Comparison of ENCODE assay signal across 8 cellular contexts in the genomic region with DNA sequence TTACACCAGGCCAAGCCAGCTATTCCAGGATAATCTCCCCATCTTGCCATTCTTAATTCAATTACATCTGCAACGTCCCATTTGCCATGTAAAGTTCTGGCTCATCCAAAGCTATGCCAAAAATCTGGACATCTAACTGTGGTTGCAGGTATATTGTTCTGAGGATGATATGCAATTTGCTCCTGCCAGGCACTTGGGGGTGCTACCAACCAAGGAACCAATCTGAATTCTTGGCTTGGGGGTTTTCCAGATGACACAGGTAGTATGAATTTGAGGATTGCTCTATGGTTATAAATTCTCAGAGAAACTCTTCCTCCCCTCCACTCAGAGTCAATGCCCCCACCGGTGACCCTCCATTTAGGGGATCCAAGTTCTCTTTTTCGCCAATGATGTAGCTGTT. TPM values are rescaled to one million over a fixed set of nuclear protein-coding genes. Genes with fewer than 3 reads are reported as not detected.
DNase-seq lines count a peak whose midpoint lies in the region; ATAC-seq and TF ChIP-seq lines count a peak whose summit lies in the region.

No MANE protein-coding gene starts in this region.

- H3K9me3 ChIP-seq in CD4-positive, alpha-beta memory T cell (ENCODE audit: control insufficient read depth in 1 of 2, low read length in 2 of 2): no peaks in the 10 kb centered on the region
- no peaks in the 10 kb centered on the region for H3K9me3 ChIP-seq in HEK293 (ENCODE audit: control insufficient read depth, insufficient read depth, low read depth, low read length)
- H3K9me3 ChIP-seq in suprapubic skin: no peaks in the 10 kb centered on the region

- intact Hi-C loops in CD4-positive, alpha-beta memory T cell (cut with micrococcal nuclease): no loop called here
- intact Hi-C loops in Right ventricle myocardium superior (cut with DNase I): no loop called here

- H3K27me3 Mint-ChIP-seq in CD4-positive, alpha-beta memory T cell: no peaks in the 10 kb centered on the region

- WGBS in suprapubic skin: 74% methylated on average over 3 of the region's 3 CpGs

- H3K4me3 ChIP-seq in CD4-positive, alpha-beta memory T cell (ENCODE audit: low read length in 2 of 2): no peak overlapping the region
- H3K4me3 ChIP-seq in HEK293 (ENCODE audit: low read depth, low read length): no peak overlapping the region
- H3K4me3 ChIP-seq in fibroblast of pulmonary artery (replicated peaks; ENCODE audit: low read depth, low read length): no peak overlapping the region
- H3K4me3 ChIP-seq in suprapubic skin: no peak overlapping the region

- ATAC-seq in GM18520 (IDR thresholded peaks at IDR 0.05; ENCODE audit: unreplicated experiment) (no peak), Right ventricle myocardium superior (ENCODE audit: poor library complexity) (no peak)

- peaks cover 4 to 10% of the 10 kb centered on the region in 2 donors for H3K36me3 Mint-ChIP-seq in CD4-positive, alpha-beta memory T cell

- H3K27ac ChIP-seq in CD4-positive, alpha-beta memory T cell (ENCODE audit: low read depth, low read length): no peak overlapping the region
- H3K27ac ChIP-seq in HEK293 (ENCODE audit: extremely low read depth, low read depth, low read length) (no peak overlapping the region), suprapubic skin (no peak overlapping the region)

- H3K36me3 ChIP-seq in CD4-positive, alpha-beta memory T cell (ENCODE audit: insufficient read depth, low read length): no peaks in the 10 kb centered on the region
- H3K36me3 ChIP-seq in HEK293 (ENCODE audit: control insufficient read depth in 2 of 2, insufficient read depth in 1 of 2, low read length in 2 of 2): no peaks in the 10 kb centered on the region
- H3K36me3 ChIP-seq in suprapubic skin: no peaks in the 10 kb centered on the region

- TF ChIP-seq EP300 in suprapubic skin (IDR thresholded peaks at IDR 0.05): no peak

- peaks cover 0 to 7% (median 3%) of the 10 kb centered on the region in 4 donors for H3K4me1 Mint-ChIP-seq in CD4-positive, alpha-beta memory T cell

- H3K4me3 Mint-ChIP-seq in CD4-positive, alpha-beta memory T cell: no peak overlapping the region

- no peak for TF ChIP-seq CTCF in HEK293 (tag by site-specific recombination; IDR thresholded peaks at IDR 0.05)
- peak; percentile 67 for TF ChIP-seq CTCF in fibroblast of pulmonary artery (IDR thresholded peaks at IDR 0.05; ENCODE audit: low read length, missing control alignments)
- peak in 1 of 2 donors; percentile 47 for TF ChIP-seq CTCF in suprapubic skin (IDR thresholded peaks at IDR 0.05)

- no peaks in the 10 kb centered on the region for H3K27me3 ChIP-seq in CD4-positive, alpha-beta memory T cell (ENCODE audit: insufficient read depth, low read length)
- H3K27me3 ChIP-seq in suprapubic skin: no peaks in the 10 kb centered on the region

- DNase-seq in CD4-positive, alpha-beta memory T cell: peak in 4 of 5 donors; percentile 12 to 41 (median 18)
- DNase-seq in activated CD4-positive, alpha-beta T cell treated with anti-CD3 and anti-CD28 coated beads for 48 hours: peak; percentile 77
- DNase-seq in fibroblast of pulmonary artery (ENCODE audit: low read depth) (peak; percentile 58), suprapubic skin (ENCODE audit: low spot score in 2 of 2) (no peak), Right ventricle myocardium superior (no peak)
- DNase-seq in stimulated activated CD4-positive, alpha-beta T cell treated with anti-CD3 and anti-CD28 coated beads, TNF-alpha, amount 100 ng/mL, for 24 hours (ENCODE audit: low read depth in 3 of 3): peak in 2 of 3 experiments; percentile 9 to 56

- H3K27ac Mint-ChIP-seq in CD4-positive, alpha-beta memory T cell: no peak overlapping the region

- CTCF ChIA-PET in CD4-positive, alpha-beta memory T cell (lab: Charles Lee; ENCODE audit: partially characterized antibody): interaction anchor here (0.6 to 11.0 kb wide), 27 partner anchors 11 to 985 kb away, joined by 3 to 151 read pairs (median 4); partner anchors contain the start of genes CRYL1 and IFT88
- CTCF ChIA-PET in HEK293 (lab: Yijun Ruan, JAX): interaction anchor here (0.6 to 5.8 kb wide), 22 partner anchors 42 to 985 kb away, joined by 3 to 58 read pairs (median 3); no protein-coding TSS in a partner anchor

- TF ChIP-seq POLR2A in suprapubic skin (IDR thresholded peaks at IDR 0.05): no peak

- peaks cover 6% of the 10 kb centered on the region for H3K4me1 ChIP-seq in CD4-positive, alpha-beta memory T cell (ENCODE audit: insufficient read depth, low read length)
- H3K4me1 ChIP-seq in HEK293 (ENCODE audit: control insufficient read depth, insufficient read depth, low read length): no peaks in the 10 kb centered on the region
- peaks cover 8% of the 10 kb centered on the region for H3K4me1 ChIP-seq in suprapubic skin

- H3K9me3 Mint-ChIP-seq in CD4-positive, alpha-beta memory T cell: no peaks in the 10 kb centered on the region

- POLR2A ChIA-PET in CD4-positive, alpha-beta memory T cell (lab: Charles Lee; ENCODE audit: partially characterized antibody): interaction anchor here (0.7 to 1.8 kb wide), 2 partner anchors 16 to 294 kb away, joined by 3 to 4 read pairs; no protein-coding TSS in a partner anchor
- POLR2A ChIA-PET in HEK293 (lab: Yijun Ruan, JAX): no interaction called here

TF ChIP-seq in HEK293, 187 proteins besides CTCF, POLR2A, EP300 and RAD21:
- no peak for TF ChIP-seq ZNF146 (tag by site-specific recombination; IDR thresholded peaks at IDR 0.05)
- peak; percentile 18; the same call in 1 of the 2 replicates for TF ChIP-seq ZNF654 (tag by site-specific recombination; IDR thresholded peaks at IDR 0.05; ENCODE audit: low read depth)

RNA-seq across cellular contexts. Expression of gene CRYL1, which starts 33.0 kb away (rescaled TPM):
- 10 to 100 TPM; 18.1 to 22.1 TPM for total RNA-seq in CD4-positive, alpha-beta memory T cell
- polyA plus RNA-seq in CD4-positive, alpha-beta memory T cell: 10 to 100 TPM; 40.1 to 59.1 TPM
- total RNA-seq in suprapubic skin (10 to 100 TPM; 15.9 to 20.1 (median 18.4) TPM), Right ventricle myocardium superior (18.0 TPM)

Comparison
In these comparisons a context has a peak if more than half of its experiments do, and no peak if none do; other contexts are left out.
1. DNase-seq: peak in CD4-positive, alpha-beta memory T cell (4 of 5), activated CD4-positive, alpha-beta T cell treated with anti-CD3 and anti-CD28 coated beads for 48 hours (single experiment), fibroblast of pulmonary artery (single experiment) and stimulated activated CD4-positive, alpha-beta T cell treated with anti-CD3 and anti-CD28 coated beads, TNF-alpha, amount 100 ng/mL, for 24 hours (2 of 3); none in suprapubic skin (0 of 2) and Right ventricle myocardium superior (single experiment).